40 cellular contexts compared by ENCODE assay signal in the genomic region with DNA sequence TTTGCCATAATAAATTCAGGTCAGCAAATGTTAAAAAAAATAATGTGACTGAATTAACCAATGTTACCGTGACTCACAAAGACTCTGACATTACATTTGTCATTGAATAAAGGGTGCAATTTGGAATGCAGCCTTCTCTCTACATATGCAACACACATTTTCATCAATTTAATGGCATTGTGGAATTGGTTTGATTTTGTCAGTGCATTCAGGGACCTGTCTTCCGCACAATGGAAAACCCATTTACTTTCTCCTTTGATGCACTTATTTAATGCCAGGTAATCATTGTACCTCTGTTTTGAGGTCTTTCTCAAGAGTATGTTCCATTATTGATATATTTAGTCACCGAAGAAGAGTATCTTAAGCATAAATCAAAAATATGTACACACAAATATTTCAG.
"Had no signal": no experiment of that assay in that cellular context is flagged by ENCODE, and none has a peak within 500 bp of the region (broad histone marks: within the 10 kb centered on the region; RNA-seq: fewer than 3 reads in every experiment).

No MANE protein-coding gene starts in this region.

- H3K4me1 Mint-ChIP-seq: activated naive CD4-positive, alpha-beta T cell treated with anti-CD3 and anti-CD28 coated beads, Interleukin-2, amount 10 ng/mL, durations not matched to agents 7 days and 5 days; activated naive CD4-positive, alpha-beta T cell treated with anti-CD3 and anti-CD28 coated beads, Interleukin-2, amount 50 U/mL, for 24 hours; activated naive CD8-positive, alpha-beta T cell treated with anti-CD3 and anti-CD28 coated beads for 36 hours; activated naive CD8-positive, alpha-beta T cell treated with anti-CD3 and anti-CD28 coated beads, Interleukin-2, amount 10 ng/mL, durations not matched to agents 7 days and 5 days; activated naive CD8-positive, alpha-beta T cell treated with anti-CD3 and anti-CD28 coated beads, Interleukin-2, amount 50 U/mL, for 24 hours; activated T-helper 17 cell treated with anti-CD3 and anti-CD28 coated beads, Interleukin-2, amount 50 U/mL, for 72 hours; brain; central memory CD8-positive, alpha-beta T cell had no signal

- H3K4me3 Mint-ChIP-seq: activated naive CD4-positive, alpha-beta T cell treated with anti-CD3 and anti-CD28 coated beads for 36 hours; activated naive CD4-positive, alpha-beta T cell treated with anti-CD3 and anti-CD28 coated beads, Interleukin-2, amount 10 ng/mL, durations not matched to agents 7 days and 5 days; activated naive CD4-positive, alpha-beta T cell treated with anti-CD3 and anti-CD28 coated beads, Interleukin-2, amount 50 U/mL, for 24 hours; activated naive CD8-positive, alpha-beta T cell; activated naive CD8-positive, alpha-beta T cell treated with anti-CD3 and anti-CD28 coated beads for 36 hours; activated naive CD8-positive, alpha-beta T cell treated with anti-CD3 and anti-CD28 coated beads, Interleukin-2, amount 10 ng/mL, durations not matched to agents 7 days and 5 days; activated naive CD8-positive, alpha-beta T cell treated with anti-CD3 and anti-CD28 coated beads, Interleukin-2, amount 50 U/mL, for 24 hours; activated T-cell treated with anti-CD3 and anti-CD28 coated beads, Interleukin-2, amount 50 U/mL, for 24 hours; activated T-cell treated with anti-CD3 and anti-CD28 coated beads, Interleukin-2, amount 50 U/mL, for 4 hours; activated T-cell treated with anti-CD3 and anti-CD28 coated beads, Interleukin-2, amount 50 U/mL, for 72 hours; activated T-helper 1 cell treated with anti-CD3 and anti-CD28 coated beads, Interleukin-12 subunit alpha, Interleukin-12 subunit beta, Interleukin-2, Interleukin-4 antibody, amounts not matched to agents 30 ng/mL and 10 ng/mL and 1 ng/mL, durations not matched to agents 14 hours and 24 hours and 36 hours; activated T-helper 17 cell treated with anti-CD3 and anti-CD28 coated beads, Interleukin-2, amount 50 U/mL, for 72 hours; brain; central memory CD8-positive, alpha-beta T cell had no signal

- DNase-seq: activated effector memory CD4-positive, alpha-beta T cell treated with anti-CD3 and anti-CD28 coated beads, Interleukin-2, amount 50 U/mL, for 16 hours; activated effector memory CD4-positive, alpha-beta T cell treated with Interleukin-2 at 50 U/mL for 16 hours; activated gamma-delta T cell; activated gamma-delta T cell treated with Interleukin-2 at 50 U/mL for 16 hours; activated naive CD4-positive, alpha-beta T cell; activated naive CD4-positive, alpha-beta T cell treated with anti-CD3 and anti-CD28 coated beads for 36 hours; activated naive CD4-positive, alpha-beta T cell treated with anti-CD3 and anti-CD28 coated beads, Interleukin-2, amount 10 ng/mL, durations not matched to agents 7 days and 5 days; activated naive CD4-positive, alpha-beta T cell treated with anti-CD3 and anti-CD28 coated beads, Interleukin-2, amount 50 U/mL, for 16 hours; activated naive CD4-positive, alpha-beta T cell treated with Interleukin-2 at 50 U/mL for 16 hours; activated naive CD8-positive, alpha-beta T cell treated with anti-CD3 and anti-CD28 coated beads for 36 hours; activated naive CD8-positive, alpha-beta T cell treated with anti-CD3 and anti-CD28 coated beads, Interleukin-2, amount 10 ng/mL, durations not matched to agents 7 days and 5 days; activated naive CD8-positive, alpha-beta T cell treated with anti-CD3 and anti-CD28 coated beads, Interleukin-2, amount 50 U/mL, for 24 hours; activated T-cell treated with anti-CD3 and anti-CD28 coated beads, Interleukin-2, amount 50 U/mL, for 1 hour; activated T-cell treated with anti-CD3 and anti-CD28 coated beads, Interleukin-2, amount 50 U/mL, for 24 hours; activated T-cell treated with anti-CD3 and anti-CD28 coated beads, Interleukin-2, amount 50 U/mL, for 4 hours; activated T-cell treated with anti-CD3 and anti-CD28 coated beads, Interleukin-2, amount 50 U/mL, for 48 hours; activated T-cell treated with anti-CD3 and anti-CD28 coated beads, Interleukin-2, amount 50 U/mL, for 72 hours; adrenal gland; amniotic stem cell; amygdala; anterior cingulate cortex; aorta; body of pancreas; brain microvascular endothelial cell; caudate nucleus; central memory CD4-positive, alpha-beta T cell; cerebellar nuclear complex had no signal

- ATAC-seq: activated naive CD4-positive, alpha-beta T cell treated with anti-CD3 and anti-CD28 coated beads, Interleukin-2, amount 50 U/mL, for 72 hours; activated naive CD8-positive, alpha-beta T cell treated with anti-CD3 and anti-CD28 coated beads, Interleukin-2, amount 50 U/mL, for 24 hours; activated T-cell treated with anti-CD3 and anti-CD28 coated beads, Interleukin-2, amount 50 U/mL, for 4 hours; activated T-cell treated with anti-CD3 and anti-CD28 coated beads, Interleukin-2, amount 50 U/mL, for 72 hours; activated T-helper 17 cell treated with anti-CD3 and anti-CD28 coated beads, Interleukin-2, amount 50 U/mL, for 72 hours; body of pancreas had no signal

- H3K27ac Mint-ChIP-seq: activated naive CD4-positive, alpha-beta T cell treated with anti-CD3 and anti-CD28 coated beads for 36 hours; activated naive CD4-positive, alpha-beta T cell treated with anti-CD3 and anti-CD28 coated beads, Interleukin-2, amount 10 ng/mL, durations not matched to agents 7 days and 5 days; activated naive CD4-positive, alpha-beta T cell treated with anti-CD3 and anti-CD28 coated beads, Interleukin-2, amount 50 U/mL, for 24 hours; activated naive CD4-positive, alpha-beta T cell treated with anti-CD3 and anti-CD28 coated beads, Interleukin-2, amount 50 U/mL, for 72 hours; activated naive CD8-positive, alpha-beta T cell; activated naive CD8-positive, alpha-beta T cell treated with anti-CD3 and anti-CD28 coated beads for 36 hours; activated naive CD8-positive, alpha-beta T cell treated with anti-CD3 and anti-CD28 coated beads, Interleukin-2, amount 10 ng/mL, durations not matched to agents 7 days and 5 days; activated naive CD8-positive, alpha-beta T cell treated with anti-CD3 and anti-CD28 coated beads, Interleukin-2, amount 50 U/mL, for 24 hours; activated T-cell treated with anti-CD3 and anti-CD28 coated beads, Interleukin-2, amount 50 U/mL, for 24 hours; activated T-cell treated with anti-CD3 and anti-CD28 coated beads, Interleukin-2, amount 50 U/mL, for 72 hours; activated T-helper 1 cell treated with anti-CD3 and anti-CD28 coated beads, Interleukin-12 subunit alpha, Interleukin-12 subunit beta, Interleukin-2, Interleukin-4 antibody, amounts not matched to agents 30 ng/mL and 10 ng/mL and 1 ng/mL, durations not matched to agents 14 hours and 24 hours and 36 hours; activated T-helper 17 cell treated with anti-CD3 and anti-CD28 coated beads, Interleukin-2, amount 50 U/mL, for 72 hours; activated T-helper 2 cell treated with anti-CD3 and anti-CD28 coated beads, Interferon-gamma antibody, Interleukin-2, Interleukin-4, amounts not matched to agents 10 μg/mL and 5 μg/mL and 100 μg/mL, durations not matched to agents 14 hours and 24 hours and 36 hours; brain had no signal

- FAIRE-seq: astrocyte, bronchial epithelial cell had no signal

- H3K4me3 ChIP-seq: adrenal gland, ascending aorta, body of pancreas, breast epithelium, cardiac muscle cell had no signal

- H3K27me3 ChIP-seq: adrenal gland, ascending aorta, body of pancreas, brain microvascular endothelial cell, breast epithelium, cardiac muscle cell had no signal

- H3K4me1 ChIP-seq: adrenal gland, ascending aorta, body of pancreas, breast epithelium had no signal

- H3K9me3 ChIP-seq: adrenal gland, ascending aorta, body of pancreas, breast epithelium had no signal

- H3K27ac ChIP-seq: adrenal gland, ascending aorta, body of pancreas, brain microvascular endothelial cell, breast epithelium, cardiac muscle cell had no signal

- H3K9me3 Mint-ChIP-seq: activated naive CD4-positive, alpha-beta T cell treated with anti-CD3 and anti-CD28 coated beads for 36 hours; activated naive CD4-positive, alpha-beta T cell treated with anti-CD3 and anti-CD28 coated beads, Interleukin-2, amount 10 ng/mL, durations not matched to agents 7 days and 5 days; activated naive CD4-positive, alpha-beta T cell treated with anti-CD3 and anti-CD28 coated beads, Interleukin-2, amount 50 U/mL, for 24 hours; activated naive CD4-positive, alpha-beta T cell treated with anti-CD3 and anti-CD28 coated beads, Interleukin-2, amount 50 U/mL, for 72 hours; activated naive CD8-positive, alpha-beta T cell treated with anti-CD3 and anti-CD28 coated beads for 36 hours; activated naive CD8-positive, alpha-beta T cell treated with anti-CD3 and anti-CD28 coated beads, Interleukin-2, amount 10 ng/mL, durations not matched to agents 7 days and 5 days; activated naive CD8-positive, alpha-beta T cell treated with anti-CD3 and anti-CD28 coated beads, Interleukin-2, amount 50 U/mL, for 24 hours; activated T-cell treated with anti-CD3 and anti-CD28 coated beads, Interleukin-2, amount 50 U/mL, for 4 hours; activated T-cell treated with anti-CD3 and anti-CD28 coated beads, Interleukin-2, amount 50 U/mL, for 72 hours; activated T-helper 1 cell treated with anti-CD3 and anti-CD28 coated beads, Interleukin-12 subunit alpha, Interleukin-12 subunit beta, Interleukin-2, Interleukin-4 antibody, amounts not matched to agents 30 ng/mL and 10 ng/mL and 1 ng/mL, durations not matched to agents 14 hours and 24 hours and 36 hours; activated T-helper 17 cell treated with anti-CD3 and anti-CD28 coated beads, Interleukin-2, amount 50 U/mL, for 72 hours; activated T-helper 2 cell treated with anti-CD3 and anti-CD28 coated beads, Interferon-gamma antibody, Interleukin-2, Interleukin-4, amounts not matched to agents 10 μg/mL and 5 μg/mL and 100 μg/mL, durations not matched to agents 14 hours and 24 hours and 36 hours had no signal

- H3K36me3 Mint-ChIP-seq: activated naive CD4-positive, alpha-beta T cell treated with anti-CD3 and anti-CD28 coated beads, Interleukin-2, amount 10 ng/mL, durations not matched to agents 7 days and 5 days; activated naive CD4-positive, alpha-beta T cell treated with anti-CD3 and anti-CD28 coated beads, Interleukin-2, amount 50 U/mL, for 24 hours; activated naive CD4-positive, alpha-beta T cell treated with anti-CD3 and anti-CD28 coated beads, Interleukin-2, amount 50 U/mL, for 72 hours; activated naive CD8-positive, alpha-beta T cell; activated naive CD8-positive, alpha-beta T cell treated with anti-CD3 and anti-CD28 coated beads for 36 hours; activated naive CD8-positive, alpha-beta T cell treated with anti-CD3 and anti-CD28 coated beads, Interleukin-2, amount 10 ng/mL, durations not matched to agents 7 days and 5 days; brain had no signal

- H3K27me3 Mint-ChIP-seq: activated naive CD4-positive, alpha-beta T cell treated with anti-CD3 and anti-CD28 coated beads, Interleukin-2, amount 10 ng/mL, durations not matched to agents 7 days and 5 days; activated naive CD4-positive, alpha-beta T cell treated with anti-CD3 and anti-CD28 coated beads, Interleukin-2, amount 50 U/mL, for 24 hours; activated naive CD8-positive, alpha-beta T cell treated with anti-CD3 and anti-CD28 coated beads, Interleukin-2, amount 10 ng/mL, durations not matched to agents 7 days and 5 days; activated naive CD8-positive, alpha-beta T cell treated with anti-CD3 and anti-CD28 coated beads, Interleukin-2, amount 50 U/mL, for 24 hours; activated T-cell treated with anti-CD3 and anti-CD28 coated beads, Interleukin-2, amount 50 U/mL, for 24 hours; activated T-helper 17 cell treated with anti-CD3 and anti-CD28 coated beads, Interleukin-2, amount 50 U/mL, for 72 hours; brain; central memory CD8-positive, alpha-beta T cell had no signal

- H3K36me3 ChIP-seq: adrenal gland, ascending aorta, brain microvascular endothelial cell, breast epithelium, cardiac muscle cell had no signal
